ENCODE assay signal across 11 cellular contexts in the genomic region with DNA sequence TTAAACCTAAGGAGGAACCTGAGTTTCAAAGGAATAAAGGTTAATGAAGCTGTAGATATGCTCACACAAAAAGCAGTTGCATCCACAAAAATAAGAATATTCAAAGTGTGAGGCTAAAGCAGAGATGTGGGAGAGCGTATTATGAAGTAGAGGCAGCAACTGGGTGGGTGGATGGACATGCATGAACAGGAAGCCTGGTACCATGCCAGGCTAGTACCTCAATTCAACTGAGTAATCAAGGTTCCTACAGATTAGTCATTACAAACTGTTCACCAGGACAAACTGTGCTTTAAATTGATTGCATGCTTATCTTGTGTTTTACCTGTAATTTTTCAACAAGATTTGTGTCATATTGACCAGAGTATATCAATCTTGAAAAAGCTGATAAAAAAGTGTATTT.
DNase-seq lines count a peak whose midpoint lies in the region; ATAC-seq and TF ChIP-seq lines count a peak whose summit lies in the region.
"Had no signal": no experiment of that assay in that cellular context is flagged by ENCODE, and none has a peak within 500 bp of the region (broad histone marks: within the 10 kb centered on the region; RNA-seq: fewer than 3 reads in every experiment).

No MANE protein-coding gene starts in this region.

- H3K36me3 ChIP-seq in Karpas-422 (ENCODE audit: insufficient read depth, low read length) = no peaks in the 10 kb centered on the region

- H3K27me3 ChIP-seq in Karpas-422 (ENCODE audit: low read length) = no peaks in the 10 kb centered on the region

- no peak for TF ChIP-seq CTCF in epithelial cell of proximal tubule (conservative IDR thresholded peaks at IDR 0.05; ENCODE audit: low read depth, low read length)
- no peak for TF ChIP-seq CTCF in GM10266 (IDR thresholded peaks at IDR 0.05; ENCODE audit: control insufficient read depth, insufficient read depth, low read depth, missing control alignments)

- H2AFZ ChIP-seq in Karpas-422 (ENCODE audit: low read length) = no peak overlapping the region

- H3K9me3 ChIP-seq in Karpas-422 (ENCODE audit: low read length) = no peaks in the 10 kb centered on the region

- no peaks in the 10 kb centered on the region for H4K20me1 ChIP-seq in Karpas-422 (ENCODE audit: insufficient read depth, low read depth, low read length)

- H3K4me3 ChIP-seq in epithelial cell of proximal tubule (ENCODE audit: low read depth, low read length) (no peak overlapping the region), Karpas-422 (ENCODE audit: low read length) (no peak overlapping the region)

- H3K4me2 ChIP-seq in Karpas-422 (ENCODE audit: low read depth, low read length, poor library complexity, severe bottlenecking) = no peak overlapping the region

- ATAC-seq in GM18870 (IDR thresholded peaks at IDR 0.05; ENCODE audit: unreplicated experiment) = peak; percentile 30

- H3K9me2 ChIP-seq in Karpas-422 (replicated peaks; ENCODE audit: insufficient read depth, low read length) = no peaks in the 10 kb centered on the region

- DNase-seq in Ammon's horn (ENCODE audit: low spot score) (peak; percentile 10), HPDE6-E6E7 (ENCODE audit: extremely low spot score) (peak; percentile 77), epithelial cell of proximal tubule (ENCODE audit: low read depth) (peak; percentile 73), foreskin melanocyte (no peak), SK-N-DZ (ENCODE audit: low spot score) (no peak), GM10266 (ENCODE audit: extremely low spot score) (no peak), Karpas-422 (no peak)
- DNase-seq: NCI-H524 treated with DMSO at 0.1 percent for 48 hours; SIG-M5; stimulated activated naive CD4-positive, alpha-beta T cell had no signal

- no peaks in the 10 kb centered on the region for H3K4me1 ChIP-seq in Karpas-422 (ENCODE audit: low read length)

- no peaks in the 10 kb centered on the region for H3K79me2 ChIP-seq in Karpas-422 (ENCODE audit: low read length)

- H3K9ac ChIP-seq in Karpas-422 (ENCODE audit: low read length) = no peak overlapping the region

- H3K27ac ChIP-seq in Karpas-422 (ENCODE audit: low read length) = no peak overlapping the region

Comparison
In these comparisons a context has a peak if more than half of its experiments do, and no peak if none do; other contexts are left out.
1. DNase-seq: peak in Ammon's horn (single experiment), HPDE6-E6E7 (single experiment) and epithelial cell of proximal tubule (single experiment); none in foreskin melanocyte (single experiment), SK-N-DZ (single experiment), GM10266 (single experiment) and Karpas-422 (single experiment).